In genomic region chr6:39362487-39362865, GRCh38 we compare ENCODE assay signal across 9 cellular contexts. TPM values are rescaled to one million over a fixed set of nuclear protein-coding genes. Genes with fewer than 3 reads are reported as not detected.
DNase-seq lines count a peak whose midpoint lies in the region; ATAC-seq and TF ChIP-seq lines count a peak whose summit lies in the region.
"Had no signal": no experiment of that assay in that cellular context is flagged by ENCODE, and none has a peak within 500 bp of the region (broad histone marks: within the 10 kb centered on the region; RNA-seq: fewer than 3 reads in every experiment).

No MANE protein-coding gene starts in this region.

- H3K9me3 ChIP-seq in mucosa of descending colon, result no peaks in the 10 kb centered on the region

- H4K20me1 ChIP-seq in KMS-11 (ENCODE audit: insufficient read depth), result no peaks in the 10 kb centered on the region

- no peaks in the 10 kb centered on the region for H3K79me2 ChIP-seq in KMS-11 (ENCODE audit: insufficient read depth, low read depth)

- H3K4me2 ChIP-seq in KMS-11, result no peak overlapping the region

- intact Hi-C loops in mucosa of descending colon (cut with DNase I, micrococcal nuclease), result no loop called here

- DNase-seq in GM04504 (ENCODE audit: low read depth) (peak; percentile 13), mucosa of descending colon (no peak), HuH-7.5 (ENCODE audit: low spot score) (no peak), NK-92 (lab: John Stamatoyannopoulos, UW; ENCODE audit: unreplicated experiment) (no peak)
- DNase-seq in activated CD8-positive, alpha-beta memory T cell treated with anti-CD3 and anti-CD28 coated beads, Interleukin-2, amount 50 U/mL, for 48 hours, result no peak

- H3K4me3 ChIP-seq in KMS-11 (IDR thresholded peaks at IDR 0.05; ENCODE audit: insufficient read depth, low read depth, low read length), result no peak overlapping the region
- H3K4me3 ChIP-seq in mucosa of descending colon, result no peak overlapping the region

- no peak overlapping the region for H3K9ac ChIP-seq in KMS-11

- ATAC-seq in mucosa of descending colon, result peak; percentile 25
- no peak for ATAC-seq in GM19455 (IDR thresholded peaks at IDR 0.05; ENCODE audit: unreplicated experiment)

- H3K4me1 ChIP-seq in KMS-11 (ENCODE audit: low read depth, poor library complexity, severe bottlenecking), result no peaks in the 10 kb centered on the region
- H3K4me1 ChIP-seq in mucosa of descending colon (ENCODE audit: low read depth), result no peaks in the 10 kb centered on the region

- H3K27ac ChIP-seq in KMS-11, result no peak overlapping the region
- peak overlapping the region; percentile 51 for H3K27ac ChIP-seq in angular gyrus (ENCODE audit: low read depth, low read length)

- H3K36me3 ChIP-seq in KMS-11 (ENCODE audit: insufficient read depth) (no peaks in the 10 kb centered on the region), mucosa of descending colon (ENCODE audit: low read depth) (no peaks in the 10 kb centered on the region)

- TF ChIP-seq CTCF in KMS-11 (conservative IDR thresholded peaks at IDR 0.05; ENCODE audit: low read depth, low read length) (no peak), mucosa of descending colon (IDR thresholded peaks at IDR 0.05) (no peak)

- no peaks in the 10 kb centered on the region for H3K27me3 ChIP-seq in KMS-11 (ENCODE audit: insufficient read depth, low read depth)

- peak overlapping the region; percentile 87 for H2AFZ ChIP-seq in KMS-11 (ENCODE audit: low read depth)

RNA-seq across cellular contexts. Expression of gene KCNK16, which starts 40.0 kb away (rescaled TPM):
- not detected for total RNA-seq in mucosa of descending colon
- total RNA-seq: activated CD4-positive, alpha-beta memory T cell treated with anti-CD3 and anti-CD28 coated beads for 36 hours had no signal

RNA-seq across cellular contexts. Expression of gene KCNK17, which starts 48.3 kb away (rescaled TPM):
- under 1 TPM in 2 of 3 donors, not detected in 1; 0.24 to 0.63 TPM for total RNA-seq in mucosa of descending colon
- total RNA-seq: activated CD4-positive, alpha-beta memory T cell treated with anti-CD3 and anti-CD28 coated beads for 36 hours had no signal
